In the genomic region with DNA sequence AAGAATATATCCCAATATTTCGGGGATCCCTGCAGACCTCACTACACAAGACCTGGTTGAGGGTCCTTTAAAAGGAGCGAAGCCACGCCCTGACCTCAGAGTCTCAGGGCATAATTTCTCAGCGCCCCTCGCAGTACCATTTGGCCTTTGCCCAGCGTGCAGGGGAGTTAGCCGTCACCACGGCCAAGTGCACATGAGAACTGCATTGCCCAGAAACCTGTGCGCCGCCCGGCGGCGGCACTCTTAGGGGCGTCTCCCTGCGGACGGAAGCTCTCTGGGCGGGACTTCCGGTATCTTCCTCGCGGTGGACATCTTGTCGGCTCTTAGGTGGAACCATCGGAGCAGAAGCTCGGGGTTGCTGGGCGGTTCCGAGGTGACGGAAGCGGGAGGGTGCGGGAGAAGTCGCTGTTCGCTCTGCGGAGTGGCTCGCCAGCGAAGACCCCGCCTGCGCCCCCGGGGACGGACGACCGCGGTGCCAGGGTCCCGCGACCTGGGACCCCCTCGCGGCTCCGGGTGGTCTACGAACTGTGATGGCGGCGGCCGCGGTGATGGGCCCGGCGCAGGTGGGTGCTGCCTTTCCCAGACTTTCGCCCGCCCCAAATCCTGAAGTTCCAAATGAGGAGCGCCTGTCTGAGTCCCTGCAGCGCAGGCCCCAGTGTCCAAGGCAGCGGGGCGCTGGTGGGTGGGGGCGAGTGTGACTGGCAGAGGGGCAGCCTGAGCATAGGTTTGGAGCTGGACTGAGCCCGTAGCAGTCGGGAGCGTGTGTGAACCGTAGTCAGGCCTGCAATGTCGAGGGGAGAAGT, we compare ENCODE assay signal across 8 cellular contexts. TPM values are rescaled to one million over a fixed set of nuclear protein-coding genes. Genes with fewer than 3 reads are reported as not detected.
A peak's percentile ranks its signal among the peaks of the same experiment; 100 is the strongest.
DNase-seq lines count a peak whose midpoint lies in the region; ATAC-seq and TF ChIP-seq lines count a peak whose summit lies in the region.

A gene (plus strand): TSS at position 302 of the 803 bp plus-strand sequence. CDS start 5,227 bp downstream, outside the sequence.

- ATAC-seq in HG02588 (IDR thresholded peaks at IDR 0.05; ENCODE audit: unreplicated experiment) (peak; percentile 98), T-cell (replicated peaks in 1 of 4) (peak; percentile 99 to 100 (median 100)), left cardiac atrium (peak; percentile 99 to 100)

- H3K9me3 ChIP-seq in adrenal gland (replicated peaks in 1 of 3), result peaks cover 0 to 41% (median 0%) of the 10 kb centered on the region in 3 donors

- H3K27ac Mint-ChIP-seq in T-cell (peak within 1 kb of the TSS; percentile 73 to 82), type B pancreatic cell (peak within 1 kb of the TSS; percentile 75)

- WGBS in adrenal gland, 4 donors, result 2 to 15% (median 3%) methylated on average over 8 to 64 of the region's 64 CpGs

- H3K36me3 ChIP-seq in adrenal gland (replicated peaks in 1 of 2), result peaks cover 0 to 2% of the 10 kb centered on the region in 2 donors

- no peaks in the 10 kb centered on the region for H3K4me1 ChIP-seq in adrenal gland (replicated peaks in 1 of 2)

- no peak for TF ChIP-seq POLR2A in adrenal gland (IDR thresholded peaks at IDR 0.05)

- H3K4me3 Mint-ChIP-seq in T-cell (peak within 1 kb of the TSS; percentile 87 to 91 (median 89)), type B pancreatic cell (peak within 1 kb of the TSS; percentile 93)

- H3K4me1 Mint-ChIP-seq in T-cell, result peaks cover 32 to 37% (median 33%) of the 10 kb centered on the region in 3 donors
- peaks cover 8% of the 10 kb centered on the region for H3K4me1 Mint-ChIP-seq in type B pancreatic cell (ENCODE audit: unreplicated experiment)

- H3K4me3 ChIP-seq in adrenal gland, result peak within 1 kb of the TSS; percentile 76 to 96 (median 88)

- peak; percentile 96 for DNase-seq in GM10248 (ENCODE audit: extremely low spot score)
- DNase-seq in NCI-H1417 (lab: John Stamatoyannopoulos, UW), result peak; percentile 81 to 91 (median 90)
- peak; percentile 77 to 93 (median 88) for DNase-seq in T-cell
- peak; percentile 87 to 95 (median 92) for DNase-seq in adrenal gland
- DNase-seq in left cardiac atrium, result peak; percentile 96
- peak; percentile 82 to 98 (median 91) for DNase-seq in posterior cingulate gyrus
- DNase-seq in type B pancreatic cell (ENCODE audit: extremely low spot score, unreplicated experiment), result peak; percentile 94

- H3K27ac ChIP-seq in adrenal gland, result peak within 1 kb of the TSS in 3 of 5 donors; percentile 30 to 78 (median 46)

- H3K36me3 Mint-ChIP-seq in T-cell (peaks cover 50% of the 10 kb centered on the region), type B pancreatic cell (peaks cover 50% of the 10 kb centered on the region)

- peaks cover 43 to 54% (median 43%) of the 10 kb centered on the region in 3 donors for H3K9me3 Mint-ChIP-seq in T-cell
- peaks cover 32% of the 10 kb centered on the region for H3K9me3 Mint-ChIP-seq in type B pancreatic cell

- H3K27me3 Mint-ChIP-seq in T-cell (no peaks in the 10 kb centered on the region), type B pancreatic cell (no peaks in the 10 kb centered on the region)

- no peak for TF ChIP-seq CTCF in GM10248 (IDR thresholded peaks at IDR 0.05; ENCODE audit: control extremely low read depth, extremely low read depth, low read depth, missing control alignments)
- peak in 4 of 6 experiments; percentile 10 to 43 (median 30) for TF ChIP-seq CTCF in adrenal gland (IDR thresholded peaks at IDR 0.05)
- peak; percentile 20 for TF ChIP-seq CTCF in type B pancreatic cell (conservative IDR thresholded peaks at IDR 0.05)

- no peaks in the 10 kb centered on the region for H3K27me3 ChIP-seq in adrenal gland

- CTCF ChIA-PET in GM10248 (lab: Yijun Ruan, JAX) (interaction anchor here (0.9 kb wide), 1 partner anchor 19 kb away, joined by 3 read pairs; a partner anchor contains a TSS), T-cell (lab: Charles Lee) (interaction anchor here in 1 of 2 donors (0.6 to 1.0 kb wide), 5 partner anchors 19 to 306 kb away, joined by 3 to 5 read pairs (median 3); a partner anchor contains a TSS)

- POLR2A ChIA-PET in GM10248 (lab: Yijun Ruan, JAX), result no interaction called here
- POLR2A ChIA-PET in T-cell (lab: Charles Lee), result no interaction called here

- intact Hi-C loops in adrenal gland (cut with DNase I) (no loop called here), left cardiac atrium (cut with DNase I) (no loop called here), posterior cingulate gyrus (cut with DNase I) (no loop called here)

RNA-seq across cellular contexts. Expression of the gene that starts here (rescaled TPM):
- total RNA-seq in T-cell (10 to 100 TPM; 16.4 to 31.0 (median 22.3) TPM), adrenal gland (10 to 100 TPM; 11.6 to 25.2 (median 21.3) TPM), left cardiac atrium (10 to 100 TPM; 14.2 to 16.2 TPM), type B pancreatic cell (ENCODE audit: low replicate concordance) (24.7 and 27.1 TPM in 2 replicates)
- 10 to 100 TPM in 1 of 3 donors, 1 to 10 TPM in 2; 3.2 to 13.6 (median 4.1) TPM for polyA plus RNA-seq in adrenal gland

Comparison
In these comparisons a context has a peak if more than half of its experiments do, and no peak if none do; other contexts are left out.
1. Peak in every context shown above with its lines: DNase-seq, ATAC-seq, H3K4me3 ChIP-seq and H3K27ac ChIP-seq.